12 cellular contexts compared by ENCODE assay signal in genomic region chr15:70503073-70503745, GRCh38.
DNase-seq lines count a peak whose midpoint lies in the region; ATAC-seq lines count a peak whose summit lies in the region.
"Had no signal": no experiment of that assay in that cellular context is flagged by ENCODE, and none has a peak within 500 bp of the region (broad histone marks: within the 10 kb centered on the region; RNA-seq: fewer than 3 reads in every experiment).

No MANE protein-coding gene starts in this region.

- no peak overlapping the region for H3K4me3 Mint-ChIP-seq in activated T-cell treated with anti-CD3 and anti-CD28 coated beads, Interleukin-2, amount 50 U/mL, for 4 hours
- no peak overlapping the region for H3K4me3 Mint-ChIP-seq in stimulated activated naive CD8-positive, alpha-beta T cell treated with anti-CD3 and anti-CD28 coated beads, Interleukin-15, Interleukin-2, amounts not matched to agents 100 ng/mL and 50 ng/mL, for 24 hours
- H3K4me3 Mint-ChIP-seq: HFFc6 had no signal

- DNase-seq in activated T-cell treated with anti-CD3 and anti-CD28 coated beads, Interleukin-2, amount 50 U/mL, for 4 hours: no peak
- DNase-seq in activated T-cell treated with anti-CD3 and anti-CD28 coated beads, Interleukin-2, amount 50 U/mL, for 1 hour: no peak
- DNase-seq in RPMI8226 (peak; percentile 85), COR-L47 (lab: John Stamatoyannopoulos, UW) (no peak), germinal center (ENCODE audit: low spot score) (no peak), NCI-H82 (lab: John Stamatoyannopoulos, UW) (no peak)
- DNase-seq: activated gamma-delta T cell treated with Interleukin-2 at 50 U/mL for 16 hours, HFFc6, KG1, NCI-H510A had no signal

- H3K9me3 Mint-ChIP-seq in activated T-cell treated with anti-CD3 and anti-CD28 coated beads, Interleukin-2, amount 50 U/mL, for 4 hours: peaks cover 4% of the 10 kb centered on the region
- H3K9me3 Mint-ChIP-seq in stimulated activated naive CD8-positive, alpha-beta T cell treated with anti-CD3 and anti-CD28 coated beads, Interleukin-15, Interleukin-2, amounts not matched to agents 100 ng/mL and 50 ng/mL, for 24 hours: peaks cover 5% of the 10 kb centered on the region
- H3K9me3 Mint-ChIP-seq: HFFc6 had no signal

- H3K27me3 Mint-ChIP-seq in activated T-cell treated with anti-CD3 and anti-CD28 coated beads, Interleukin-2, amount 50 U/mL, for 4 hours (ENCODE audit: low read depth): no peaks in the 10 kb centered on the region
- H3K27me3 Mint-ChIP-seq in stimulated activated naive CD8-positive, alpha-beta T cell treated with anti-CD3 and anti-CD28 coated beads, Interleukin-15, Interleukin-2, amounts not matched to agents 100 ng/mL and 50 ng/mL, for 24 hours: peaks cover 5% of the 10 kb centered on the region

- no peaks in the 10 kb centered on the region for H3K36me3 Mint-ChIP-seq in activated T-cell treated with anti-CD3 and anti-CD28 coated beads, Interleukin-2, amount 50 U/mL, for 4 hours (ENCODE audit: insufficient read depth)
- no peaks in the 10 kb centered on the region for H3K36me3 Mint-ChIP-seq in stimulated activated naive CD8-positive, alpha-beta T cell treated with anti-CD3 and anti-CD28 coated beads, Interleukin-15, Interleukin-2, amounts not matched to agents 100 ng/mL and 50 ng/mL, for 24 hours (ENCODE audit: low read depth)

- peak; percentile 50 to 54 for ATAC-seq in activated T-cell treated with anti-CD3 and anti-CD28 coated beads, Interleukin-2, amount 50 U/mL, for 4 hours
- ATAC-seq in HG02610 (IDR thresholded peaks at IDR 0.05; ENCODE audit: unreplicated experiment): peak; percentile 27

- H3K4me1 Mint-ChIP-seq in activated T-cell treated with anti-CD3 and anti-CD28 coated beads, Interleukin-2, amount 50 U/mL, for 4 hours (ENCODE audit: low read depth): peaks cover 51% of the 10 kb centered on the region
- H3K4me1 Mint-ChIP-seq in stimulated activated naive CD8-positive, alpha-beta T cell treated with anti-CD3 and anti-CD28 coated beads, Interleukin-15, Interleukin-2, amounts not matched to agents 100 ng/mL and 50 ng/mL, for 24 hours (ENCODE audit: low read depth): peaks cover 66% of the 10 kb centered on the region

- H3K27ac Mint-ChIP-seq in stimulated activated naive CD8-positive, alpha-beta T cell treated with anti-CD3 and anti-CD28 coated beads, Interleukin-15, Interleukin-2, amounts not matched to agents 100 ng/mL and 50 ng/mL, for 24 hours: peak overlapping the region; percentile 55
- H3K27ac Mint-ChIP-seq: HFFc6 had no signal
